In the genomic region with DNA sequence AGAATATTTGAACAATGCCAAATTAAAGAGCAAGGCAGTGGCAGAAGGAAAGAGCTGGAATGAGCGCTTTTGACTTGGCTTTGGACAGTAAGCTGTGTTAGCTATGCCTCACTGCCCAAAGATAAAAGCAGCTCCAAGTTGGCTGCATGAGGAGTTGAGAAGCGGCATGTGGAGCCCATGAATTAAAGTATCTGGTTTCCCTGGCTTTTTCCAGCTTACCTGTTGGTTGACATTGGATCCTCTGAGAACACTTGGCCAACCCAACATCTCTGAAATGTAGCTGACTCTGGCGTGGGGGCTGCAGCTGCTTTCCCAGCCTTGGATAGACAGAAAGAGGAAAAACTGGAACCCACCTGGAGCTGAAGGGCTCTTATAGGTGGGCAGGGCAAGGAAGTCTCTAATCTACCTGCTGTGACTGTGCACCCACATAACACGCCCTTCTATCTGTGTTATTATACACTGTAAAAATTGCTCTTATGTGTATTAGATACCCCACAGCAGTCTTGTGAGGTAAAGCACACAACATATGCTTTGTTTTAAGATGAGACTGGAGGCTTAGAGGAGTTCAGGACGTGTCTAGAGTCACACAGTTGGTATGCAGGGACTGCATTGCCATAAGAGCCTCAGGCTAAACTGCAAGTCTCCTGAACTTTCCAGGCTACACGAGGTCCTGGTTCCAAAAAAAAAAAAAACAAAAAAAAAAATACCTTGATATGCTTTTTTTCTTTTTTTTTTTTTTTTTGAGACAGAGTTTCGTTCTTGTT, we compare ENCODE assay signal across 1 cellular context.
A peak's percentile ranks its signal among the peaks of the same experiment; 100 is the strongest.
TF ChIP-seq lines count a peak whose summit lies in the region.

No MANE protein-coding gene starts in this region.

TF ChIP-seq in Ishikawa, 13 proteins besides CTCF, POLR2A, EP300 and RAD21 (continued from another document):
- TF ChIP-seq REST (IDR thresholded peaks at IDR 0.05; ENCODE audit: low read depth) (peak; percentile 40; the same call in 1 of the 2 replicates), TEAD4 (IDR thresholded peaks at IDR 0.05) (peak; percentile 85), USF1 (IDR thresholded peaks at IDR 0.05) (peak; percentile 43; the same call in 1 of the 2 replicates)
